ENCODE assay signal across 8 cellular contexts in the genomic region with DNA sequence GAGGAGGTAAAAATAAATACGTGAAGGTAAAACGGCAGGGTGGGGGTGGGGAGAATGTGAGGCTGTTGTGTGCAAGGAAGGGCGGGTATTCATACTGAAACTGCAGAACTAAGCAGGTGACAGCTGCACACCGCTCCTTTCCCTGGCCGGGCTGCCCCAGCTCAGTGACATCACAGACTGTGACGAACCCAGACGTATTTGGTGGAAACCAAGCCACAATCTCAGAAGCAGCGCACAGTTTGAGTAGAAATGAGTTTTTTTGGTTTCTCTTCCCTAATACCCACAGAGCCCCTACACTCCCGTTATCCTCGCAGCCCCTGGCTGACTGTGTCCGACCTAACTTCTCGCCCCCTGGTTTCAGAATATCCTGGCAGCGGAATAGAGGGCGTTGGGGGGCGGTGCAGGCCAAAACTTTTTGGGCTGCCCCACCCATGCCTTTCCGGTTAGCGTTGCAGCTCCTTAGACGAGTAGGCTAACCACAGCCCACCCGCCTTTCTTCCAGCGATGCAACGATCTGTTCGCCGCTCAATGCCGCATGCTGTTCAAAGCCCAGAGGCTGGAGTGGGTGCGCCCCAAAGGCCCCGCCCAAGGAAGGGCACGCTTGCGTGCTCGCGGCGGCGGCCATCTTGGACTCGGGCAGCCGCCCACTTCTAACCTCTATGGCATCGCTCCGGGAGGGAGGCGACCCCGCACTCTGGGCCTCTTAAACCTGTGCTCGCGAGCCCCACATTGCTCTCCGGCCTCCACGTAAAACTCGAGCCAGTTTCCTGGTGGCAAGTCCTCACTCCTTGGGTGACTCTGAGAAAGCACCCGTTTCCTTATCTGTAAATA. TPM values are rescaled to one million over a fixed set of nuclear protein-coding genes. Genes with fewer than 3 reads are reported as not detected.
DNase-seq lines count a peak whose midpoint lies in the region; ATAC-seq, FAIRE-seq and TF ChIP-seq lines count a peak whose summit lies in the region.

No MANE protein-coding gene starts in this region.

- no peaks in the 10 kb centered on the region for H3K79me2 ChIP-seq in astrocyte (ENCODE audit: insufficient read depth, low read length)

- H3K4me1 Mint-ChIP-seq in astrocyte (ENCODE audit: low read depth, unreplicated experiment): peaks cover 13% of the 10 kb centered on the region

- H3K27me3 Mint-ChIP-seq in astrocyte (ENCODE audit: low read depth, unreplicated experiment): no peaks in the 10 kb centered on the region

- no peaks in the 10 kb centered on the region for H3K9me3 Mint-ChIP-seq in astrocyte (ENCODE audit: unreplicated experiment)

- H3K36me3 ChIP-seq in astrocyte (ENCODE audit: insufficient read depth, low read length): peaks cover 15% of the 10 kb centered on the region

- no peaks in the 10 kb centered on the region for H3K27me3 ChIP-seq in astrocyte (ENCODE audit: insufficient read depth, low read length)

- peak; percentile 76 for TF ChIP-seq POLR2A in GM18505 (IDR thresholded peaks at IDR 0.05; ENCODE audit: borderline replicate concordance, extremely low read depth, insufficient read depth, insufficient read length)

- FAIRE-seq in astrocyte (lab: Jason Lieb, UNC): no peak

- H3K4me3 ChIP-seq in astrocyte (ENCODE audit: insufficient read depth, low read depth, low read length): peak overlapping the region; percentile 80

- peak overlapping the region; percentile 46 for H3K27ac ChIP-seq in astrocyte (ENCODE audit: low read depth, low read length)

- H3K27ac Mint-ChIP-seq in astrocyte (ENCODE audit: unreplicated experiment): peak overlapping the region; percentile 94

- intact Hi-C loops in sciatic nerve (cut with DNase I): loop anchor here (10.0 kb wide), 1 partner anchor 116 kb away; a partner anchor contains a TSS

- peaks cover 5% of the 10 kb centered on the region for H4K20me1 ChIP-seq in astrocyte (ENCODE audit: insufficient read depth, low read length)

- no peak for TF ChIP-seq CTCF in astrocyte (IDR thresholded peaks at IDR 0.05; ENCODE audit: insufficient read depth, low read depth, low read length)

- peaks cover 27% of the 10 kb centered on the region for H3K36me3 Mint-ChIP-seq in astrocyte (ENCODE audit: low read depth, unreplicated experiment)

- no peaks in the 10 kb centered on the region for H3K9me3 ChIP-seq in astrocyte (ENCODE audit: insufficient read depth, low read depth, low read length)

- peak overlapping the region; percentile 98 for H2AFZ ChIP-seq in astrocyte (ENCODE audit: low read depth, low read length)

- peak overlapping the region; percentile 100 for H3K4me2 ChIP-seq in astrocyte (ENCODE audit: low read length)

- H3K4me1 ChIP-seq in astrocyte (ENCODE audit: insufficient read depth, low read length): peaks cover 5% of the 10 kb centered on the region

- ATAC-seq in GM18505 (IDR thresholded peaks at IDR 0.05; ENCODE audit: unreplicated experiment) (peak; percentile 71), HG02884 (IDR thresholded peaks at IDR 0.05; ENCODE audit: unreplicated experiment) (peak; percentile 78), sciatic nerve (peak; percentile 97)

- H3K4me3 Mint-ChIP-seq in astrocyte (ENCODE audit: unreplicated experiment): peak overlapping the region; percentile 87

- DNase-seq in NCI-H1694 treated with DMSO at 0.1 percent for 48 hours (lab: John Stamatoyannopoulos, UW): peak; percentile 47
- DNase-seq in T-helper 22 cell (ENCODE audit: low read depth): peak; percentile 91
- peak; percentile 59 for DNase-seq in astrocyte (ENCODE audit: low read depth)
- peak; percentile 69 to 71 for DNase-seq in hippocampal formation (lab: John Stamatoyannopoulos, UW)
- peak; percentile 89 for DNase-seq in sciatic nerve (ENCODE audit: low spot score)
- DNase-seq in NCI-H1048 (lab: John Stamatoyannopoulos, UW): no peak

- H3K9ac ChIP-seq in astrocyte (ENCODE audit: low read length): peak overlapping the region; percentile 79

RNA-seq across cellular contexts. Expression of a gene that starts 9.1 kb away (rescaled TPM):
- total RNA-seq in astrocyte (49.4 and 54.8 TPM in 2 replicates), sciatic nerve (10.7 TPM)

RNA-seq across cellular contexts. Expression of a gene that starts 50.1 kb away (rescaled TPM):
- 17.7 and 21.3 TPM in 2 replicates for total RNA-seq in astrocyte
- total RNA-seq in sciatic nerve: 88.6 TPM
